In genomic region chr15:74924525-74924924, GRCh38 we compare ENCODE assay signal across 6 cellular contexts.
"Had no signal": no experiment of that assay in that cellular context is flagged by ENCODE, and none has a peak within 500 bp of the region (broad histone marks: within the 10 kb centered on the region; RNA-seq: fewer than 3 reads in every experiment).

No MANE protein-coding gene starts in this region.

- H2AFZ ChIP-seq: GM23248 had no signal

- ATAC-seq: K562 had no signal

- DNase-seq: GM23248, H9, HCEC 1CT, IMR-90, KG1 had no signal

- H3K9ac ChIP-seq: GM23248 had no signal

- H3K27ac ChIP-seq: GM23248 had no signal

- H3K4me3 ChIP-seq: GM23248, K562 had no signal
